28 cellular contexts compared by ENCODE assay signal in the genomic region with DNA sequence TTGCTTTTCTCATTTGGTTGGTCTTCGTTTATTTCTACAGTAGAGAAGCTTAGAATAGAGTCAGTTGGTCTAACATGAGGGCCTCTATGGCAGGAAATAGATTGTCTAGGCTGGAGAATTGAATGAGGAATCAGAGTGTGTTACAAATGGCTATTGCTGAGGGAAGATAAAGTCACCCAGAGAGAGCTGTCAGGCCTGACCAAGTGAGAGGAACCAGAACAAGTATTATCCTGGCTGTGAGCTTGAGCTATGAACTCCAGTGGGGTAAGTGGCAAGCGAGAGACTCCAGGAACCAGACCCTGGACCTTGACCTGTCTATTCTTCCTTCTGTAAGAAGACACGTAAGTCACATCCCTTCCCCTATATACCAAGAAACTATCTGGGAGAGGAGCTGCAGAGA.
"Had no signal": no experiment of that assay in that cellular context is flagged by ENCODE, and none has a peak within 500 bp of the region (broad histone marks: within the 10 kb centered on the region; RNA-seq: fewer than 3 reads in every experiment).

No MANE protein-coding gene starts in this region.

- ATAC-seq: activated T-cell treated with anti-CD3 and anti-CD28 coated beads, Interleukin-2, amount 50 U/mL, for 4 hours; PC-3 had no signal

- H3K27ac Mint-ChIP-seq: activated CD4-positive, alpha-beta memory T cell treated with anti-CD3 and anti-CD28 coated beads for 36 hours; activated naive CD4-positive, alpha-beta T cell treated with anti-CD3 and anti-CD28 coated beads, Interleukin-2, amount 50 U/mL, for 24 hours; activated naive CD8-positive, alpha-beta T cell treated with anti-CD3 and anti-CD28 coated beads, Interleukin-2, amount 10 ng/mL, durations not matched to agents 7 days and 5 days had no signal

- DNase-seq: activated CD4-positive, alpha-beta memory T cell treated with anti-CD3 and anti-CD28 coated beads for 36 hours; activated CD4-positive, alpha-beta T cell treated with anti-CD3 and anti-CD28 coated beads, Interleukin-2, amount 50 U/mL, for 1 hour; activated CD4-positive, CD25-positive, alpha-beta regulatory T cell; activated CD8-positive, alpha-beta memory T cell treated with anti-CD3 and anti-CD28 coated beads, Interleukin-2, amount 50 U/mL, for 4 hours; activated effector memory CD4-positive, alpha-beta T cell treated with Interleukin-2 at 50 U/mL for 16 hours; activated naive CD8-positive, alpha-beta T cell treated with anti-CD3 and anti-CD28 coated beads, Interleukin-2, amount 10 ng/mL, durations not matched to agents 7 days and 5 days; activated T-cell treated with anti-CD3 and anti-CD28 coated beads for 4 hours; activated T-cell treated with anti-CD3 and anti-CD28 coated beads, Interleukin-2, amount 50 U/mL, for 4 hours; amygdala; caudate nucleus; IMR-90; Kasumi-1; KBM-7; MM.1S; MV-4-11; NCI-H1092; NCI-H1436 treated with DMSO at 0.1 percent for 48 hours; NCI-H1694 treated with DMSO at 0.1 percent for 48 hours; NCI-H345; NCI-H524 treated with DMSO at 0.1 percent for 48 hours; PC-3; Peyer's patch; RPMI8226; T1000; WERI-Rb-1 had no signal

- H3K9me3 ChIP-seq: Peyer's patch had no signal

- H3K27me3 Mint-ChIP-seq: activated CD4-positive, alpha-beta memory T cell treated with anti-CD3 and anti-CD28 coated beads for 36 hours; activated naive CD4-positive, alpha-beta T cell treated with anti-CD3 and anti-CD28 coated beads, Interleukin-2, amount 50 U/mL, for 24 hours had no signal

- H3K27me3 ChIP-seq: ascending aorta, Peyer's patch had no signal

- H3K4me3 Mint-ChIP-seq: activated CD4-positive, alpha-beta memory T cell treated with anti-CD3 and anti-CD28 coated beads for 36 hours; activated naive CD4-positive, alpha-beta T cell treated with anti-CD3 and anti-CD28 coated beads, Interleukin-2, amount 50 U/mL, for 24 hours; activated naive CD8-positive, alpha-beta T cell treated with anti-CD3 and anti-CD28 coated beads, Interleukin-2, amount 10 ng/mL, durations not matched to agents 7 days and 5 days; activated T-cell treated with anti-CD3 and anti-CD28 coated beads, Interleukin-2, amount 50 U/mL, for 4 hours had no signal

- H3K4me1 Mint-ChIP-seq: activated naive CD4-positive, alpha-beta T cell treated with anti-CD3 and anti-CD28 coated beads, Interleukin-2, amount 50 U/mL, for 24 hours had no signal

- H3K4me3 ChIP-seq: ascending aorta, Peyer's patch, SK-N-MC had no signal

- H3K27ac ChIP-seq: ascending aorta, Peyer's patch, SK-N-MC, WERI-Rb-1 had no signal

- H3K4me1 ChIP-seq: ascending aorta, Peyer's patch had no signal
